18 cellular contexts compared by ENCODE assay signal in the genomic region with DNA sequence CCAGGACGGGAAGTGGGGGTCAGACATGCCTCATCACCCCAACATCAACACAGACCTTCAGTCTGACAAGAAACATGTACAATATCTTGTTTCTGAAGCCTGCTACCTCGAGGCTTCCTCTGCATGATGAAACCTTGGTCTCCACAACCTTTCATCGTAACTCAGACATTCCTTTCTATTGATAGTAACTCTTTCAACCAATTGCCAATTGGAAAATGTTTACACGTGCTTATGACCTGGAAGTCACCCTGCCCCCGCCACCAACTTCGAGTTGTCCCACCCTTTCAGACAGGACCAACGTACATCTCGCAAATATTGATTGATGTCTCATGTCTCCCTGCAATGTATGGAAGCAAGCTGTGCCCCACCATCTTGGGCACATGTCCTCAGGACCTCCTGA.
A peak's percentile ranks its signal among the peaks of the same experiment; 100 is the strongest.
DNase-seq lines count a peak whose midpoint lies in the region; ATAC-seq and TF ChIP-seq lines count a peak whose summit lies in the region.
"Had no signal": no experiment of that assay in that cellular context is flagged by ENCODE, and none has a peak within 500 bp of the region (broad histone marks: within the 10 kb centered on the region; RNA-seq: fewer than 3 reads in every experiment).

No MANE protein-coding gene starts in this region.

- 45% methylated on average over 8 of the region's 8 CpGs for WGBS in liver
- 76% methylated on average over 8 of the region's 8 CpGs for WGBS in SK-N-SH (ENCODE audit: low lambda C conversion rate)

- no peak for ATAC-seq in GM21619 (IDR thresholded peaks at IDR 0.05; ENCODE audit: unreplicated experiment)
- no peak for ATAC-seq in HG03139 (IDR thresholded peaks at IDR 0.05; ENCODE audit: unreplicated experiment)
- ATAC-seq: GM12878 had no signal

- no peak overlapping the region for H3K4me3 ChIP-seq in liver (ENCODE audit: low read depth in 1 of 3, low read length in 3 of 3)
- H3K4me3 ChIP-seq in SK-N-SH (ENCODE audit: low read depth in 2 of 2, low read length in 1 of 2) = no peak overlapping the region
- H3K4me3 ChIP-seq: A549, GM12878, SK-N-MC had no signal

- no peak overlapping the region for H2AFZ ChIP-seq in SK-N-SH (ENCODE audit: low read depth)

- peaks cover 5% of the 10 kb centered on the region for H3K36me3 Mint-ChIP-seq in type B pancreatic cell

- peak overlapping the region; percentile 30 for H3K27ac Mint-ChIP-seq in type B pancreatic cell

- CTCF ChIA-PET in SK-N-SH (lab: Yijun Ruan, JAX) = no interaction called here

- H3K9me3 Mint-ChIP-seq in type B pancreatic cell = peaks cover 13% of the 10 kb centered on the region

- TF ChIP-seq EP300 in SK-N-SH (IDR thresholded peaks at IDR 0.05; ENCODE audit: borderline replicate concordance in 1 of 2, low read depth in 1 of 2, low read length in 1 of 2) = no peak

- H3K79me2 ChIP-seq in SK-N-SH (ENCODE audit: insufficient read depth) = no peaks in the 10 kb centered on the region

- no peaks in the 10 kb centered on the region for H3K27me3 Mint-ChIP-seq in type B pancreatic cell

- H3K4me1 ChIP-seq in liver (ENCODE audit: control insufficient read depth in 4 of 4, insufficient read depth in 4 of 4, low read length in 3 of 4) = peaks cover 0 to 5% (median 3%) of the 10 kb centered on the region in 4 donors
- H3K4me1 ChIP-seq in SK-N-SH (ENCODE audit: control insufficient read depth in 1 of 2, insufficient read depth in 2 of 2, low read depth in 1 of 2, low read length in 1 of 2) = peaks cover 0 to 6% of the 10 kb centered on the region in 2 experiments; a peak in 1 of 4 replicates
- H3K4me1 ChIP-seq: foreskin keratinocyte, testis had no signal

- H3K36me3 ChIP-seq in liver (ENCODE audit: control insufficient read depth in 4 of 4, insufficient read depth in 3 of 4, low read depth in 1 of 4, low read length in 3 of 4) = no peaks in the 10 kb centered on the region
- no peaks in the 10 kb centered on the region for H3K36me3 ChIP-seq in SK-N-SH (replicated peaks in 1 of 2; ENCODE audit: control insufficient read depth in 1 of 2, insufficient read depth in 2 of 2, low read length in 1 of 2)

- H3K4me1 Mint-ChIP-seq in type B pancreatic cell (ENCODE audit: unreplicated experiment) = peaks cover 15% of the 10 kb centered on the region

- TF ChIP-seq CTCF in liver (IDR thresholded peaks at IDR 0.05; ENCODE audit: low read depth, low read length, missing input control) (no peak), type B pancreatic cell (conservative IDR thresholded peaks at IDR 0.05) (no peak), SK-N-SH (IDR thresholded peaks at IDR 0.05) (no peak)

- H3K4me2 ChIP-seq in SK-N-SH = no peak overlapping the region
- H3K4me2 ChIP-seq: KMS-11 had no signal

- H3K4me3 Mint-ChIP-seq in type B pancreatic cell = no peak overlapping the region

- H3K9me3 ChIP-seq in liver (ENCODE audit: control insufficient read depth in 4 of 4, low read length in 3 of 4) (peaks cover 0 to 3% (median 0%) of the 10 kb centered on the region in 4 donors), SK-N-SH (no peaks in the 10 kb centered on the region)
- H3K9me3 ChIP-seq: testis had no signal

- H4K20me1 ChIP-seq in SK-N-SH (ENCODE audit: insufficient read depth) = no peaks in the 10 kb centered on the region

- TF ChIP-seq RAD21 in liver (IDR thresholded peaks at IDR 0.05) = no peak
- TF ChIP-seq RAD21 in SK-N-SH (IDR thresholded peaks at IDR 0.05; ENCODE audit: low read length) = no peak

- H3K9me2 ChIP-seq in SK-N-SH = no peaks in the 10 kb centered on the region

- H3F3A ChIP-seq in SK-N-SH (replicated peaks; ENCODE audit: insufficient read depth) = no peaks in the 10 kb centered on the region

- DNase-seq in NCI-H345 (lab: John Stamatoyannopoulos, UW) (peak; percentile 43), NCI-H345 treated with DMSO at 0.1 percent for 48 hours (lab: John Stamatoyannopoulos, UW; ENCODE audit: unreplicated experiment) (no peak), amniotic epithelial cell (ENCODE audit: low read depth) (peak; percentile 40), type B pancreatic cell (ENCODE audit: extremely low spot score, unreplicated experiment) (no peak), SK-N-SH (no peak)
- DNase-seq: activated CD4-positive, alpha-beta T cell treated with anti-CD3 and anti-CD28 coated beads, Interleukin-2, amount 50 U/mL, for 1 hour; activated T-cell treated with anti-CD3 and anti-CD28 coated beads, Interleukin-2, amount 50 U/mL, for 1 hour; mammary epithelial cell; NCI-H446; testis had no signal

- peak overlapping the region; percentile 50 to 63 for H3K27ac ChIP-seq in liver (ENCODE audit: low read depth in 1 of 2, low read length in 2 of 2)
- no peak overlapping the region for H3K27ac ChIP-seq in SK-N-SH (ENCODE audit: low read depth in 2 of 2, low read length in 1 of 2)
- H3K27ac ChIP-seq: foreskin keratinocyte, KMS-11, SK-N-MC, testis had no signal

- POLR2A ChIA-PET in SK-N-SH (lab: Yijun Ruan, JAX) = no interaction called here

- H3K27me3 ChIP-seq in liver (ENCODE audit: control insufficient read depth in 4 of 4, insufficient read depth in 4 of 4, low read length in 3 of 4) (no peaks in the 10 kb centered on the region), SK-N-SH (ENCODE audit: insufficient read depth) (no peaks in the 10 kb centered on the region)
- H3K27me3 ChIP-seq: foreskin keratinocyte, testis had no signal

- H3K9ac ChIP-seq in liver (ENCODE audit: low read depth in 1 of 2, low read length in 2 of 2) (no peak overlapping the region), SK-N-SH (no peak overlapping the region)
- H3K9ac ChIP-seq: KMS-11 had no signal

TF ChIP-seq in liver, 16 proteins besides CTCF, POLR2A, EP300 and RAD21 (continues in another document):
- no peak for TF ChIP-seq FOXA2 (IDR thresholded peaks at IDR 0.05)
- no peak for TF ChIP-seq JUND (IDR thresholded peaks at IDR 0.05)
- TF ChIP-seq NR2F2 (IDR thresholded peaks at IDR 0.05) = no peak
- TF ChIP-seq, protein P1, sequence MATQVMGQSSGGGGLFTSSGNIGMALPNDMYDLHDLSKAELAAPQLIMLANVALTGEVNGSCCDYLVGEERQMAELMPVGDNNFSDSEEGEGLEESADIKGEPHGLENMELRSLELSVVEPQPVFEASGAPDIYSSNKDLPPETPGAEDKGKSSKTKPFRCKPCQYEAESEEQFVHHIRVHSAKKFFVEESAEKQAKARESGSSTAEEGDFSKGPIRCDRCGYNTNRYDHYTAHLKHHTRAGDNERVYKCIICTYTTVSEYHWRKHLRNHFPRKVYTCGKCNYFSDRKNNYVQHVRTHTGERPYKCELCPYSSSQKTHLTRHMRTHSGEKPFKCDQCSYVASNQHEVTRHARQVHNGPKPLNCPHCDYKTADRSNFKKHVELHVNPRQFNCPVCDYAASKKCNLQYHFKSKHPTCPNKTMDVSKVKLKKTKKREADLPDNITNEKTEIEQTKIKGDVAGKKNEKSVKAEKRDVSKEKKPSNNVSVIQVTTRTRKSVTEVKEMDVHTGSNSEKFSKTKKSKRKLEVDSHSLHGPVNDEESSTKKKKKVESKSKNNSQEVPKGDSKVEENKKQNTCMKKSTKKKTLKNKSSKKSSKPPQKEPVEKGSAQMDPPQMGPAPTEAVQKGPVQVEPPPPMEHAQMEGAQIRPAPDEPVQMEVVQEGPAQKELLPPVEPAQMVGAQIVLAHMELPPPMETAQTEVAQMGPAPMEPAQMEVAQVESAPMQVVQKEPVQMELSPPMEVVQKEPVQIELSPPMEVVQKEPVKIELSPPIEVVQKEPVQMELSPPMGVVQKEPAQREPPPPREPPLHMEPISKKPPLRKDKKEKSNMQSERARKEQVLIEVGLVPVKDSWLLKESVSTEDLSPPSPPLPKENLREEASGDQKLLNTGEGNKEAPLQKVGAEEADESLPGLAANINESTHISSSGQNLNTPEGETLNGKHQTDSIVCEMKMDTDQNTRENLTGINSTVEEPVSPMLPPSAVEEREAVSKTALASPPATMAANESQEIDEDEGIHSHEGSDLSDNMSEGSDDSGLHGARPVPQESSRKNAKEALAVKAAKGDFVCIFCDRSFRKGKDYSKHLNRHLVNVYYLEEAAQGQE (IDR thresholded peaks at IDR 0.05) = no peak
- peak in 1 of 2 donors; percentile 4 for TF ChIP-seq RXRA (IDR thresholded peaks at IDR 0.05)
- TF ChIP-seq, protein P2, sequence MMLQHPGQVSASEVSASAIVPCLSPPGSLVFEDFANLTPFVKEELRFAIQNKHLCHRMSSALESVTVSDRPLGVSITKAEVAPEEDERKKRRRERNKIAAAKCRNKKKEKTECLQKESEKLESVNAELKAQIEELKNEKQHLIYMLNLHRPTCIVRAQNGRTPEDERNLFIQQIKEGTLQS (IDR thresholded peaks at IDR 0.05) = peak; percentile 21

TF ChIP-seq in SK-N-SH, 30 proteins besides CTCF, POLR2A, EP300 and RAD21 (continues in another document):
- TF ChIP-seq TEAD4 (IDR thresholded peaks at IDR 0.05; ENCODE audit: borderline replicate concordance, insufficient read depth) (no peak), MXI1 (IDR thresholded peaks at IDR 0.05; ENCODE audit: low read depth, low read length) (no peak), RXRA (IDR thresholded peaks at IDR 0.05; ENCODE audit: borderline replicate concordance, low read depth) (no peak), NRF1 (IDR thresholded peaks at IDR 0.05; ENCODE audit: low read depth, low read length) (no peak), EZH2phosphoT487 (IDR thresholded peaks at IDR 0.05; ENCODE audit: borderline replicate concordance, low read depth) (no peak), CHD2 (IDR thresholded peaks at IDR 0.05; ENCODE audit: low read length, partially characterized antibody) (no peak), NFIC (IDR thresholded peaks at IDR 0.05; ENCODE audit: borderline replicate concordance) (no peak), MEF2A (IDR thresholded peaks at IDR 0.05; ENCODE audit: borderline replicate concordance, low read depth) (no peak), FOXM1 (IDR thresholded peaks at IDR 0.05; ENCODE audit: low read depth) (no peak), GABPA (IDR thresholded peaks at IDR 0.05; ENCODE audit: low read depth) (no peak), TCF12 (IDR thresholded peaks at IDR 0.05) (no peak)

Comparison
In these comparisons a context has a peak if more than half of its experiments do, and no peak if none do; other contexts are left out.
1. DNase-seq: peak in NCI-H345 (single experiment) and amniotic epithelial cell (single experiment); none in NCI-H345 treated with DMSO at 0.1 percent for 48 hours (single experiment), type B pancreatic cell (single experiment) and SK-N-SH (single experiment).
2. H3K27ac ChIP-seq: peak in liver (2 of 2); none in SK-N-SH (0 of 2).